ENCODE assay signal across 7 cellular contexts in the genomic region with DNA sequence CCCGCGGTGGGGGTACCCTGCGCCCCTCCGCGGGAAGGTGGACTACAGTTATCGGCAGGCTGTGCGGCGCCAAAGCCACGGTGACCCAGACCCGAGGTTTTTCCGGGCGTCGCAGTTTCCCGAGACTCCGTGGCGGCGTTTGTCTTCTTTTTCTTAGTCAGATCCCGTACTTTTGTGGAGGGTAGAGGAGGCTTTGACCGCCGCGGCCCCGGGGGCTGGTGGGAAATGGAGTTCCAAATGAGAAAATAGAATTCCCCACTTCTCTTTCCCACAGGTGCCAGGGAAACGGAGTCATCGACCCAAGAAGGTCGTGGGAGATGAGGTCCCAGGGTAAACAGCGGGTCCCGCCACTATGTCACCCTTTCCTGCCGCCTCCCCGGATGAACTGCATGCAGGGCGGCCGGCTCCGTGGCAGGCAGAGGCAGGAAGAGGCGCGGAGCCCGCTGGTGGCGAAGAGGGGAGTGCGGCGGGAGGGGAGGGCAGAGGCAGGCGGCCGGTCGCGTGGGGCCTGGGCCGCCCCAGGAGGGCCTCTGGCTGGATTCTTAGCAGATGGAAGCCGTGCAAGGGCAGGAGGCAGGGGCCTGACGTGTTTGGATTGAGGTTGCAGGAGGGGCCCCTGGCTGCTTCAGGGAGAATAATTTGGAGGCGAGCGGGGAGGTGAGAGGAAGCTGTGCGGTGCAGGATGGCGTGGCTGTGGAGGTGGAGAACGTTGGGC.
A peak's percentile ranks its signal among the peaks of the same experiment; 100 is the strongest.
DNase-seq lines count a peak whose midpoint lies in the region; ATAC-seq and TF ChIP-seq lines count a peak whose summit lies in the region.

No MANE protein-coding gene starts in this region.

- H3K4me3 ChIP-seq in NB4 (ENCODE audit: low read depth, low read length): no peak overlapping the region
- H3K4me3 ChIP-seq in rectal smooth muscle tissue (ENCODE audit: low read length): peak overlapping the region; percentile 78

- DNase-seq in NB4 (ENCODE audit: low read depth) (peak; percentile 77), germinal center (ENCODE audit: low spot score) (peak; percentile 33), NAMALWA (ENCODE audit: low spot score) (no peak), NCI-H82 treated with DMSO at 0.1 percent for 48 hours (lab: John Stamatoyannopoulos, UW; ENCODE audit: unreplicated experiment) (no peak)
- DNase-seq in activated gamma-delta T cell treated with anti-CD3 and anti-CD28 coated beads, Interleukin-2, amount 50 U/mL, for 16 hours (ENCODE audit: low read depth): peak; percentile 31

- peak overlapping the region; percentile 45 for H3K9ac ChIP-seq in rectal smooth muscle tissue (ENCODE audit: low read length)

- peak; percentile 29 for TF ChIP-seq POLR2A in NB4 (IDR thresholded peaks at IDR 0.05; ENCODE audit: extremely low read depth, insufficient read length)

- H3K4me1 ChIP-seq in rectal smooth muscle tissue (ENCODE audit: control insufficient read depth, insufficient read depth, low read length): peaks cover 4% of the 10 kb centered on the region

- H3K27me3 ChIP-seq in rectal smooth muscle tissue (ENCODE audit: control insufficient read depth, insufficient read depth, low read length): no peaks in the 10 kb centered on the region

- TF ChIP-seq CTCF in NB4 (IDR thresholded peaks at IDR 0.05; ENCODE audit: low read depth, low read length): no peak

- H3K36me3 ChIP-seq in rectal smooth muscle tissue (ENCODE audit: control insufficient read depth, insufficient read depth, low read length): peaks cover 17% of the 10 kb centered on the region

- ATAC-seq in GM21367 (IDR thresholded peaks at IDR 0.05; ENCODE audit: unreplicated experiment): no peak

- peak overlapping the region; percentile 91 for H3K27ac ChIP-seq in rectal smooth muscle tissue (ENCODE audit: low read depth, low read length)

Comparison
In these comparisons a context has a peak if more than half of its experiments do, and no peak if none do; other contexts are left out.
1. DNase-seq: peak in NB4 (single experiment), activated gamma-delta T cell treated with anti-CD3 and anti-CD28 coated beads, Interleukin-2, amount 50 U/mL, for 16 hours (single experiment) and germinal center (single experiment); none in NAMALWA (single experiment) and NCI-H82 treated with DMSO at 0.1 percent for 48 hours (single experiment).